Comparison of ENCODE assay signal across 10 cellular contexts in genomic region chr17:21295036-21295952, GRCh38. TPM values are rescaled to one million over a fixed set of nuclear protein-coding genes. Genes with fewer than 3 reads are reported as not detected.
DNase-seq lines count a peak whose midpoint lies in the region; ATAC-seq, FAIRE-seq and TF ChIP-seq lines count a peak whose summit lies in the region.
"Had no signal": no experiment of that assay in that cellular context is flagged by ENCODE, and none has a peak within 500 bp of the region (broad histone marks: within the 10 kb centered on the region; RNA-seq: fewer than 3 reads in every experiment).

No MANE protein-coding gene starts in this region.

- peaks cover 3% of the 10 kb centered on the region for H3K9me3 ChIP-seq in astrocyte (ENCODE audit: insufficient read depth, low read depth, low read length)
- H3K9me3 ChIP-seq in hepatocyte (ENCODE audit: low read depth) = no peaks in the 10 kb centered on the region

- no peak for FAIRE-seq in astrocyte (lab: Jason Lieb, UNC)
- FAIRE-seq: colon had no signal

- no peak for ATAC-seq in stimulated activated naive CD8-positive, alpha-beta T cell treated with anti-CD3 and anti-CD28 coated beads, Interleukin-15, amount 100 ng/mL, for 72 hours

- H3K27me3 ChIP-seq in astrocyte (ENCODE audit: insufficient read depth, low read length) (no peaks in the 10 kb centered on the region), hepatocyte (no peaks in the 10 kb centered on the region)

- H3K36me3 Mint-ChIP-seq in activated CD4-positive, alpha-beta T cell treated with anti-CD3 and anti-CD28 coated beads, Interleukin-2, amount 10 ng/mL, durations not matched to agents 24 days and 14 days (ENCODE audit: low read depth) = peaks cover 36% of the 10 kb centered on the region
- peaks cover 13% of the 10 kb centered on the region for H3K36me3 Mint-ChIP-seq in astrocyte (ENCODE audit: low read depth, unreplicated experiment)

- peaks cover 2% of the 10 kb centered on the region for H3K36me3 ChIP-seq in astrocyte (ENCODE audit: insufficient read depth, low read length)
- H3K36me3 ChIP-seq in hepatocyte (replicated peaks; ENCODE audit: insufficient read depth, low read depth) = no peaks in the 10 kb centered on the region

- no peaks in the 10 kb centered on the region for H3K9me2 ChIP-seq in hepatocyte (replicated peaks; ENCODE audit: insufficient read depth)

- H3K4me2 ChIP-seq in astrocyte (ENCODE audit: low read length) = no peak overlapping the region
- no peak overlapping the region for H3K4me2 ChIP-seq in hepatocyte

- peaks cover 3% of the 10 kb centered on the region for H3K9me3 Mint-ChIP-seq in activated CD4-positive, alpha-beta T cell treated with anti-CD3 and anti-CD28 coated beads, Interleukin-2, amount 10 ng/mL, durations not matched to agents 24 days and 14 days
- peaks cover 10% of the 10 kb centered on the region for H3K9me3 Mint-ChIP-seq in astrocyte (ENCODE audit: unreplicated experiment)
- H3K9me3 Mint-ChIP-seq in stimulated activated naive CD8-positive, alpha-beta T cell treated with anti-CD3 and anti-CD28 coated beads, Interleukin-15, amount 100 ng/mL, for 72 hours = peaks cover 0 to 7% of the 10 kb centered on the region in 2 donors

- H3K4me3 Mint-ChIP-seq in activated CD4-positive, alpha-beta T cell treated with anti-CD3 and anti-CD28 coated beads, Interleukin-2, amount 10 ng/mL, durations not matched to agents 24 days and 14 days = no peak overlapping the region
- no peak overlapping the region for H3K4me3 Mint-ChIP-seq in astrocyte (ENCODE audit: unreplicated experiment)
- H3K4me3 Mint-ChIP-seq in stimulated activated naive CD8-positive, alpha-beta T cell treated with anti-CD3 and anti-CD28 coated beads, Interleukin-15, amount 100 ng/mL, for 72 hours = no peak overlapping the region

- H2AFZ ChIP-seq in astrocyte (ENCODE audit: low read depth, low read length) (no peak overlapping the region), hepatocyte (no peak overlapping the region)

- H3K4me3 ChIP-seq in astrocyte (ENCODE audit: insufficient read depth, low read depth, low read length) (no peak overlapping the region), hepatocyte (no peak overlapping the region)

- H3K27me3 Mint-ChIP-seq in activated CD4-positive, alpha-beta T cell treated with anti-CD3 and anti-CD28 coated beads, Interleukin-2, amount 10 ng/mL, durations not matched to agents 24 days and 14 days = no peaks in the 10 kb centered on the region
- H3K27me3 Mint-ChIP-seq in astrocyte (ENCODE audit: low read depth, unreplicated experiment) = no peaks in the 10 kb centered on the region
- peaks cover 11% of the 10 kb centered on the region for H3K27me3 Mint-ChIP-seq in stimulated activated naive CD8-positive, alpha-beta T cell treated with anti-CD3 and anti-CD28 coated beads, Interleukin-15, amount 100 ng/mL, for 72 hours

- peaks cover 7% of the 10 kb centered on the region for H3K4me1 Mint-ChIP-seq in activated CD4-positive, alpha-beta T cell treated with anti-CD3 and anti-CD28 coated beads, Interleukin-2, amount 10 ng/mL, durations not matched to agents 24 days and 14 days
- no peaks in the 10 kb centered on the region for H3K4me1 Mint-ChIP-seq in astrocyte (ENCODE audit: low read depth, unreplicated experiment)
- H3K4me1 Mint-ChIP-seq in stimulated activated naive CD8-positive, alpha-beta T cell treated with anti-CD3 and anti-CD28 coated beads, Interleukin-15, amount 100 ng/mL, for 72 hours = peaks cover 38% of the 10 kb centered on the region

- H3K4me1 ChIP-seq in astrocyte (ENCODE audit: insufficient read depth, low read length) (peaks cover 4% of the 10 kb centered on the region), hepatocyte (ENCODE audit: insufficient read depth) (no peaks in the 10 kb centered on the region)

- peak overlapping the region; percentile 1 for H3K27ac Mint-ChIP-seq in activated CD4-positive, alpha-beta T cell treated with anti-CD3 and anti-CD28 coated beads, Interleukin-2, amount 10 ng/mL, durations not matched to agents 24 days and 14 days
- peak overlapping the region; percentile 54 for H3K27ac Mint-ChIP-seq in astrocyte (ENCODE audit: unreplicated experiment)
- H3K27ac Mint-ChIP-seq in stimulated activated naive CD8-positive, alpha-beta T cell treated with anti-CD3 and anti-CD28 coated beads, Interleukin-15, amount 100 ng/mL, for 72 hours = peak overlapping the region; percentile 67 to 88

- TF ChIP-seq CTCF in astrocyte (IDR thresholded peaks at IDR 0.05; ENCODE audit: insufficient read depth, low read depth, low read length) (no peak), hepatocyte (IDR thresholded peaks at IDR 0.05; ENCODE audit: poor library complexity) (no peak)

- H3K79me2 ChIP-seq in astrocyte (ENCODE audit: insufficient read depth, low read length) = peaks cover 90% of the 10 kb centered on the region
- H3K79me2 ChIP-seq in hepatocyte = peaks cover 68% of the 10 kb centered on the region

- no peak overlapping the region for H3K27ac ChIP-seq in astrocyte (ENCODE audit: low read depth, low read length)
- H3K27ac ChIP-seq in hepatocyte = no peak overlapping the region
- no peak overlapping the region for H3K27ac ChIP-seq in caudate nucleus (ENCODE audit: low read depth, low read length)
- H3K27ac ChIP-seq: C4-2B had no signal

- no peak overlapping the region for H3K9ac ChIP-seq in astrocyte (ENCODE audit: low read length)

- WGBS in hepatocyte (ENCODE audit: low lambda C conversion rate, missing lambda C conversion rate) = 82% methylated on average over 19 of the region's 19 CpGs

- DNase-seq in activated CD4-positive, alpha-beta T cell treated with anti-CD3 and anti-CD28 coated beads, Interleukin-2, amount 10 ng/mL, durations not matched to agents 24 days and 14 days = no peak
- DNase-seq in activated CD4-positive, alpha-beta T cell treated with anti-CD3 and anti-CD28 coated beads, Interleukin-2, amount 50 U/mL, for 4 hours = no peak
- DNase-seq in astrocyte (ENCODE audit: low read depth) = no peak
- peak; percentile 29 for DNase-seq in hepatocyte (ENCODE audit: low spot score)
- no peak for DNase-seq in stimulated activated naive CD8-positive, alpha-beta T cell treated with anti-CD3 and anti-CD28 coated beads, Interleukin-15, amount 100 ng/mL, for 72 hours
- no peak for DNase-seq in mucosa of gallbladder (ENCODE audit: low spot score)
- no peak for DNase-seq in caudate nucleus (lab: John Stamatoyannopoulos, UW)
- no peak for DNase-seq in medulla oblongata (ENCODE audit: extremely low spot score)

- intact Hi-C loops in activated CD4-positive, alpha-beta T cell treated with anti-CD3 and anti-CD28 coated beads, Interleukin-2, amount 10 ng/mL, durations not matched to agents 24 days and 14 days (cut with micrococcal nuclease) = no loop called here

- H4K20me1 ChIP-seq in astrocyte (ENCODE audit: insufficient read depth, low read length) (peaks cover 96% of the 10 kb centered on the region), hepatocyte (ENCODE audit: insufficient read depth, poor library complexity, severe bottlenecking) (peaks cover 46% of the 10 kb centered on the region)

RNA-seq across cellular contexts. Expression of gene MAP2K3, which starts 10.8 kb away (rescaled TPM):
- 159 and 166 TPM in 2 replicates for total RNA-seq in activated CD4-positive, alpha-beta T cell treated with anti-CD3 and anti-CD28 coated beads, Interleukin-2, amount 10 ng/mL, durations not matched to agents 24 days and 14 days
- total RNA-seq in astrocyte (35.5 and 44.3 TPM in 2 replicates), hepatocyte (16.1 and 21.8 TPM in 2 replicates), mucosa of gallbladder (74.0 TPM)
- polyA plus RNA-seq in hepatocyte = 58.4 and 62.4 TPM in 2 replicates

RNA-seq across cellular contexts. Expression of gene NATD1, which starts 42.1 kb away (rescaled TPM):
- total RNA-seq in activated CD4-positive, alpha-beta T cell treated with anti-CD3 and anti-CD28 coated beads, Interleukin-2, amount 10 ng/mL, durations not matched to agents 24 days and 14 days = 1.1 TPM in 2 replicates
- 7.1 and 7.9 TPM in 2 replicates for total RNA-seq in astrocyte
- 5.0 and 5.4 TPM in 2 replicates for total RNA-seq in hepatocyte
- 4.8 and 6.7 TPM in 2 replicates for polyA plus RNA-seq in hepatocyte
- 20.6 TPM for total RNA-seq in mucosa of gallbladder

Comparison
In these comparisons a context has a peak if more than half of its experiments do, and no peak if none do; other contexts are left out.
1. H3K27ac Mint-ChIP-seq: peak in every context shown above with its lines; median percentile 78 in stimulated activated naive CD8-positive, alpha-beta T cell treated with anti-CD3 and anti-CD28 coated beads, Interleukin-15, amount 100 ng/mL, for 72 hours; 54 in astrocyte; 1 in activated CD4-positive, alpha-beta T cell treated with anti-CD3 and anti-CD28 coated beads, Interleukin-2, amount 10 ng/mL, durations not matched to agents 24 days and 14 days.